Comparison of ENCODE assay signal across 19 cellular contexts in the genomic region with DNA sequence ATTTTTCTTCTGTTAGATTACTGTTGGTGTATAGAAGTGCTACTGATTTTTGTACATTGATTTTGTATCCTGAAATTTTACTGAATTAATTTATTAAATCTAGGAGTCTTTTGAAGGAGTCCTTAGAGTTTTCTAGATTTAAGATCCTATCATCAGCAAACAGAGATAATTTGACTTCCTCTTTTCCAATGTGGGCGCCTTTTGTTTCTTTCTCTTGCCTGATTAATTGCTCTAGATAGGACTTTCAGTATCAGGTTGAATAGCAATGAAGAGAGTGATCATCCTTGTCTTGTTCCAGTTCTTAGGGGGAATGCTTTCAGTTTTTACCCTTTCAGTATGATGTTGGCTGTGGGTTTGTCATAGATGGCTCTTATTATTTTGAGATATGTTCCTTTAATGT. TPM values are rescaled to one million over a fixed set of nuclear protein-coding genes. Genes with fewer than 3 reads are reported as not detected.
"Had no signal": no experiment of that assay in that cellular context is flagged by ENCODE, and none has a peak within 500 bp of the region (broad histone marks: within the 10 kb centered on the region; RNA-seq: fewer than 3 reads in every experiment).

No MANE protein-coding gene starts in this region.

- DNase-seq: activated CD4-positive, alpha-beta T cell treated with anti-CD3 and anti-CD28 coated beads, Interleukin-2, amount 50 U/mL, for 48 hours; effector memory CD8-positive, alpha-beta T cell; esophagus squamous epithelium; heart right ventricle; immature natural killer cell; mesenchymal stem cell; naive thymus-derived CD4-positive, alpha-beta T cell; ovary; psoas muscle; right cardiac atrium; stimulated activated naive CD8-positive, alpha-beta T cell treated with anti-CD3 and anti-CD28 coated beads, Interleukin-15, amount 100 ng/mL, for 72 hours had no signal

- ATAC-seq: effector memory CD8-positive, alpha-beta T cell; heart right ventricle; naive thymus-derived CD4-positive, alpha-beta T cell; psoas muscle; right cardiac atrium; stimulated activated naive CD8-positive, alpha-beta T cell treated with anti-CD3 and anti-CD28 coated beads, Interleukin-15, amount 100 ng/mL, for 72 hours had no signal

- H3K9me3 Mint-ChIP-seq: effector memory CD8-positive, alpha-beta T cell; immature natural killer cell; stimulated activated naive CD8-positive, alpha-beta T cell treated with anti-CD3 and anti-CD28 coated beads, Interleukin-15, amount 100 ng/mL, for 72 hours; T-helper 1 cell treated with Interleukin-12 subunit alpha and Interleukin-12 subunit beta and Interleukin-4 antibody, amounts not matched to agents 30 μg/mL and 1 μg/mL, for 36 hours; type B pancreatic cell had no signal

- H3K4me3 Mint-ChIP-seq: activated naive CD8-positive, alpha-beta T cell; effector memory CD8-positive, alpha-beta T cell; immature natural killer cell; naive thymus-derived CD4-positive, alpha-beta T cell; stimulated activated naive CD8-positive, alpha-beta T cell treated with anti-CD3 and anti-CD28 coated beads, Interleukin-15, amount 100 ng/mL, for 72 hours; T-helper 1 cell treated with Interleukin-12 subunit alpha and Interleukin-12 subunit beta and Interleukin-4 antibody, amounts not matched to agents 30 μg/mL and 1 μg/mL, for 36 hours; type B pancreatic cell had no signal

- H3K36me3 Mint-ChIP-seq: naive thymus-derived CD4-positive, alpha-beta T cell; type B pancreatic cell had no signal

- H3K4me1 Mint-ChIP-seq: immature natural killer cell had no signal

RNA-seq across cellular contexts. Expression of a gene that starts 5.6 kb away (rescaled TPM):
- total RNA-seq: bronchial epithelial cell had no signal

RNA-seq across cellular contexts. Expression of a gene that starts 31.6 kb away (rescaled TPM):
- total RNA-seq: bronchial epithelial cell; cerebellum; esophagus squamous epithelium; heart right ventricle; mucosa of gallbladder; naive thymus-derived CD4-positive, alpha-beta T cell; ovary; psoas muscle; right cardiac atrium; skeletal muscle tissue; suprapubic skin had no signal
